8 cellular contexts compared by ENCODE assay signal in the genomic region with DNA sequence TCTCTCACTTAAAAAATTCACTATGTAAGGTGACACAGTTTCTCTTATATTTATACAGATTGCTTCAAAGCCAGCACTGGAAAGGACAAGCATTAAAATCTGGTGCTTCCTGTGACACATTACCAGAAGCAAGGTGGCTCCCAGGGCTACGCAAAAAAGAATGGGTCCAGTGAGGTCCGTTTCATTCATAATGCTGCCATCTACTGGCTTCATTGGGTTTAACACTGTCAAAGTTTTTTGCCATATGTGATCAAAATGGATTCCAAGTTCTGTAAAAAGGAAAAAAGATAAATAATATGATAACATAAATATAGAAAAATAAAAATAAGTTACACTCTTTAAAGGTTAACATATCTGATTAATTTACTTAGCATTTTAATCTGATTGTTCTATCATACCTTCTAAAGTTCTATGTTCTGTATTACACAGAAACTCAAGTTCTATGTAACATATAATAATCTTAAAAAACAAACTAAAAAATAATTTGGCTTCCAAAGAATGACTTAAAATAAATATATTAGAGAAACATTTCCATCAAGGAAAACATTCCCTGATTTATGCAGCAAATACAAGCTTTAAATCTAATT. TPM values are rescaled to one million over a fixed set of nuclear protein-coding genes. Genes with fewer than 3 reads are reported as not detected.
DNase-seq lines count a peak whose midpoint lies in the region; ATAC-seq and TF ChIP-seq lines count a peak whose summit lies in the region.

No MANE protein-coding gene starts in this region.

- DNase-seq in NCI-H2029 (lab: John Stamatoyannopoulos, UW) (peak; percentile 31), NCI-H2029 treated with DMSO at 0.1 percent for 48 hours (lab: John Stamatoyannopoulos, UW) (no peak), HT1080 (ENCODE audit: low read depth) (peak; percentile 66), PC-3 (peak; percentile 81), left ventricle myocardium superior (no peak), sciatic nerve (ENCODE audit: low spot score) (no peak)
- DNase-seq in activated naive CD8-positive, alpha-beta T cell treated with anti-CD3 and anti-CD28 coated beads, Interleukin-2, amount 50 U/mL, for 24 hours: peak; percentile 18

- peak; percentile 95 for ATAC-seq in GM21723 (IDR thresholded peaks at IDR 0.05; ENCODE audit: unreplicated experiment)
- ATAC-seq in PC-3: peak; percentile 77
- peak; percentile 75 for ATAC-seq in activated naive CD8-positive, alpha-beta T cell treated with anti-CD3 and anti-CD28 coated beads, Interleukin-2, amount 50 U/mL, for 24 hours
- ATAC-seq in left ventricle myocardium superior: peak; percentile 38
- peak; percentile 41 for ATAC-seq in sciatic nerve

- H4K20me1 ChIP-seq in PC-3 (ENCODE audit: low read length): no peaks in the 10 kb centered on the region

- H3K4me1 Mint-ChIP-seq in activated naive CD8-positive, alpha-beta T cell treated with anti-CD3 and anti-CD28 coated beads, Interleukin-2, amount 50 U/mL, for 24 hours: no peaks in the 10 kb centered on the region

- CTCF ChIA-PET in PC-3 (lab: Charles Lee): interaction anchor here (0.9 to 1.0 kb wide), 2 partner anchors 181 kb away, joined by 4 to 6 read pairs; partner anchors contain the start of gene KCTD8

- H3K27ac Mint-ChIP-seq in activated naive CD8-positive, alpha-beta T cell treated with anti-CD3 and anti-CD28 coated beads, Interleukin-2, amount 50 U/mL, for 24 hours: no peak overlapping the region

- H3K27me3 ChIP-seq in PC-3 (ENCODE audit: low read length): no peaks in the 10 kb centered on the region

- no peaks in the 10 kb centered on the region for H3K79me2 ChIP-seq in PC-3 (ENCODE audit: low read length)

- H3K4me3 Mint-ChIP-seq in activated naive CD8-positive, alpha-beta T cell treated with anti-CD3 and anti-CD28 coated beads, Interleukin-2, amount 50 U/mL, for 24 hours: no peak overlapping the region

- no peaks in the 10 kb centered on the region for H3K9me2 ChIP-seq in PC-3 (replicated peaks; ENCODE audit: low read length)

- H3K4me1 ChIP-seq in PC-3 (ENCODE audit: insufficient read depth, low read length): no peaks in the 10 kb centered on the region

- BruUV-seq in PC-3 (replicated peaks; lab: Mats Ljungman, UMichigan): no TSS peak

- TF ChIP-seq CTCF in PC-3 (conservative IDR thresholded peaks at IDR 0.05; ENCODE audit: low read depth, low read length): peak; percentile 62

- no peak overlapping the region for H3K4me3 ChIP-seq in PC-3 (ENCODE audit: low read length)

- no peak overlapping the region for H3K27ac ChIP-seq in PC-3 (ENCODE audit: low read length)

- H3K9me3 Mint-ChIP-seq in activated naive CD8-positive, alpha-beta T cell treated with anti-CD3 and anti-CD28 coated beads, Interleukin-2, amount 50 U/mL, for 24 hours: no peaks in the 10 kb centered on the region

- H3K9ac ChIP-seq in PC-3 (ENCODE audit: low read length): no peak overlapping the region

- H2AFZ ChIP-seq in PC-3 (ENCODE audit: low read length): no peak overlapping the region

- peaks cover 5% of the 10 kb centered on the region for H3K27me3 Mint-ChIP-seq in activated naive CD8-positive, alpha-beta T cell treated with anti-CD3 and anti-CD28 coated beads, Interleukin-2, amount 50 U/mL, for 24 hours

- no peaks in the 10 kb centered on the region for H3F3A ChIP-seq in PC-3 (ENCODE audit: low read length, unreplicated experiment)

- H3K9me3 ChIP-seq in PC-3 (ENCODE audit: low read length): no peaks in the 10 kb centered on the region

- intact Hi-C loops in PC-3 (cut with micrococcal nuclease) (loop anchor here (1.0 to 5.0 kb wide), 5 partner anchors 135 to 1497 kb away; no protein-coding TSS in a partner anchor), left ventricle myocardium superior (cut with micrococcal nuclease) (no loop called here), sciatic nerve (cut with DNase I) (no loop called here)

- POLR2A ChIA-PET in PC-3 (lab: Charles Lee; ENCODE audit: unreplicated experiment): no interaction called here

- no peaks in the 10 kb centered on the region for H3K36me3 Mint-ChIP-seq in activated naive CD8-positive, alpha-beta T cell treated with anti-CD3 and anti-CD28 coated beads, Interleukin-2, amount 50 U/mL, for 24 hours (ENCODE audit: low read depth)

- H3K4me2 ChIP-seq in PC-3 (ENCODE audit: low read length): no peak overlapping the region

- no peaks in the 10 kb centered on the region for H3K36me3 ChIP-seq in PC-3 (ENCODE audit: low read depth, low read length)

RNA-seq across cellular contexts. Expression of gene YIPF7, which starts 22.1 kb away (rescaled TPM):
- total RNA-seq in HT1080 (2014; rRNA removed; shearing (Covaris generic)): not detected in 2 replicates
- polyA plus RNA-seq in HT1080 (2015; cell fraction: cytosol; rRNA removed): not detected in 2 replicates
- polyA plus RNA-seq in HT1080 (2015; cell fraction: nucleus; rRNA removed): not detected in 2 replicates
- total RNA-seq in PC-3 (2014; rRNA removed) (not detected in 2 replicates), left ventricle myocardium superior (0.84 TPM), sciatic nerve (0.98 TPM)

RNA-seq across cellular contexts. Expression of gene GUF1, which starts 48.8 kb away (rescaled TPM):
- 14.5 and 20.5 TPM in 2 replicates for total RNA-seq in HT1080 (2014; rRNA removed; shearing (Covaris generic))
- 21.5 and 26.5 TPM in 2 replicates for polyA plus RNA-seq in HT1080 (2015; cell fraction: cytosol; rRNA removed)
- 28.2 and 29.8 TPM in 2 replicates for polyA plus RNA-seq in HT1080 (2015; cell fraction: nucleus; rRNA removed)
- total RNA-seq in PC-3 (2014; rRNA removed) (12.8 and 13.7 TPM in 2 replicates), left ventricle myocardium superior (21.4 TPM), sciatic nerve (14.8 TPM)

Comparison
In these comparisons a context has a peak if more than half of its experiments do, and no peak if none do; other contexts are left out.
1. DNase-seq: peak in NCI-H2029 (single experiment), HT1080 (single experiment), PC-3 (single experiment) and activated naive CD8-positive, alpha-beta T cell treated with anti-CD3 and anti-CD28 coated beads, Interleukin-2, amount 50 U/mL, for 24 hours (single experiment); none in NCI-H2029 treated with DMSO at 0.1 percent for 48 hours (single experiment), left ventricle myocardium superior (single experiment) and sciatic nerve (single experiment).
2. ATAC-seq: peak in every context shown above with its lines; median percentile 95 in GM21723; 77 in PC-3; 75 in activated naive CD8-positive, alpha-beta T cell treated with anti-CD3 and anti-CD28 coated beads, Interleukin-2, amount 50 U/mL, for 24 hours; 41 in sciatic nerve; 38 in left ventricle myocardium superior.